ENCODE assay signal across 16 cellular contexts in genomic region chr3:35776346-35776745, GRCh38.
A peak's percentile ranks its signal among the peaks of the same experiment; 100 is the strongest.
DNase-seq lines count a peak whose midpoint lies in the region; ATAC-seq, FAIRE-seq and TF ChIP-seq lines count a peak whose summit lies in the region.
"Had no signal": no experiment of that assay in that cellular context is flagged by ENCODE, and none has a peak within 500 bp of the region (broad histone marks: within the 10 kb centered on the region; RNA-seq: fewer than 3 reads in every experiment).

No MANE protein-coding gene starts in this region.

- H2AK5ac ChIP-seq in H1 (ENCODE audit: low read depth, low read length): no peak overlapping the region

- H3K18ac ChIP-seq in H1 (ENCODE audit: extremely low read depth, low read length): no peak overlapping the region

- H3K36me3 Mint-ChIP-seq in neural progenitor cell: no peaks in the 10 kb centered on the region
- no peaks in the 10 kb centered on the region for H3K36me3 Mint-ChIP-seq in activated CD4-positive, alpha-beta T cell treated with anti-CD3 and anti-CD28 coated beads, Interleukin-2, amount 10 ng/mL, durations not matched to agents 7 days and 5 days (ENCODE audit: low read depth)
- H3K36me3 Mint-ChIP-seq: CD4-positive, alpha-beta memory T cell had no signal

- TF ChIP-seq RAD21 in H1 (IDR thresholded peaks at IDR 0.05 in 1 of 2, conservative IDR thresholded peaks at IDR 0.05 in 1 of 2; ENCODE audit: low read depth in 2 of 2, low read length in 2 of 2): no peak

- H3F3A ChIP-seq in neural progenitor cell (ENCODE audit: low read depth): no peaks in the 10 kb centered on the region

- DNase-seq in bronchial epithelial cell (ENCODE audit: low read depth) (no peak), H1 (ENCODE audit: low read depth in 1 of 2, low spot score in 2 of 2) (no peak), neural progenitor cell (ENCODE audit: low spot score) (no peak), HEK293T (ENCODE audit: extremely low spot score) (no peak)
- no peak for DNase-seq in activated CD4-positive, alpha-beta T cell treated with anti-CD3 and anti-CD28 coated beads, Interleukin-2, amount 10 ng/mL, durations not matched to agents 7 days and 5 days
- DNase-seq: C1 segment of cervical spinal cord; Calu3; CD4-positive, alpha-beta memory T cell; COR-L47; DMS79 treated with DMSO at 0.1 percent for 48 hours; GM23248; H9; HFFc6 had no signal

- H4K91ac ChIP-seq in H1 (replicated peaks; ENCODE audit: insufficient read length, low read length): no peak overlapping the region

- H3K4me1 ChIP-seq in H1 (replicated peaks in 1 of 4; ENCODE audit: control insufficient read depth in 3 of 4, insufficient read depth in 4 of 4, low read length in 3 of 4) (peaks cover 0 to 3% (median 0%) of the 10 kb centered on the region in 4 experiments; a peak in 1 of 7 replicates), neural progenitor cell (peaks cover 5% of the 10 kb centered on the region)

- no peak overlapping the region for H4K8ac ChIP-seq in H1 (ENCODE audit: extremely low read depth, insufficient read depth, low read length)

- H3K4me1 Mint-ChIP-seq in neural progenitor cell: peaks cover 3% of the 10 kb centered on the region
- no peaks in the 10 kb centered on the region for H3K4me1 Mint-ChIP-seq in activated CD4-positive, alpha-beta T cell treated with anti-CD3 and anti-CD28 coated beads, Interleukin-2, amount 10 ng/mL, durations not matched to agents 7 days and 5 days
- H3K4me1 Mint-ChIP-seq: CD4-positive, alpha-beta memory T cell had no signal

- no peak overlapping the region for H3K4me3 ChIP-seq in bronchial epithelial cell (ENCODE audit: low read depth, low read length)
- no peak overlapping the region for H3K4me3 ChIP-seq in H1 (ENCODE audit: extremely low read depth in 1 of 4, insufficient read depth in 2 of 4, low read depth in 3 of 4, low read length in 4 of 4)
- H3K4me3 ChIP-seq in neural progenitor cell: no peak overlapping the region
- H3K4me3 ChIP-seq: GM23248 had no signal

- H3K9me3 ChIP-seq in H1 (ENCODE audit: insufficient read depth in 2 of 2, low read depth in 1 of 2, low read length in 1 of 2): no peaks in the 10 kb centered on the region
- H3K9me3 ChIP-seq in neural progenitor cell (ENCODE audit: low read depth): no peaks in the 10 kb centered on the region

- no peaks in the 10 kb centered on the region for H3K23me2 ChIP-seq in H1 (ENCODE audit: low read depth, low read length)

- TF ChIP-seq EP300 in H1 (IDR thresholded peaks at IDR 0.05; ENCODE audit: borderline replicate concordance in 1 of 2, low read depth in 2 of 2, low read length in 2 of 2): no peak

- POLR2A ChIA-PET in H1 (lab: Charles Lee; ENCODE audit: partially characterized antibody) (no interaction called here), HEK293T (lab: Yijun Ruan, JAX) (no interaction called here)
- POLR2A ChIA-PET in activated CD4-positive, alpha-beta T cell treated with anti-CD3 and anti-CD28 coated beads, Interleukin-2, amount 10 ng/mL, durations not matched to agents 7 days and 5 days (lab: Charles Lee): no interaction called here

- H2BK12ac ChIP-seq in H1 (ENCODE audit: low read depth, low read length): no peak overlapping the region

- 93% methylated on average over 2 of the region's 2 CpGs; no CpG with 5 or more reads in 1 of the 2 experiments for WGBS in H1 (ENCODE audit: extremely low coverage in 1 of 2, insufficient coverage in 1 of 2, insufficient read length in 1 of 2, insufficient replicate concordance in 2 of 2, low coverage in 1 of 2, low lambda C conversion rate in 2 of 2, missing lambda C conversion rate in 1 of 2), 2 experiments

- H3K4me2 ChIP-seq in H1 (ENCODE audit: insufficient read depth in 1 of 2, low read depth in 2 of 2, low read length in 2 of 2): no peak overlapping the region
- no peak overlapping the region for H3K4me2 ChIP-seq in neural progenitor cell

- no peak overlapping the region for H3K23ac ChIP-seq in H1 (ENCODE audit: insufficient read length)

- no peaks in the 10 kb centered on the region for H3K79me1 ChIP-seq in H1 (ENCODE audit: low read depth, low read length)

- CTCF ChIA-PET in H1 (lab: Charles Lee; ENCODE audit: partially characterized antibody) (interaction anchor here (0.6 to 1.6 kb wide), 4 partner anchors 25 to 288 kb away, joined by 3 to 6 read pairs (median 4); no protein-coding TSS in a partner anchor), HEK293T (lab: Yijun Ruan, JAX) (no interaction called here)
- CTCF ChIA-PET in activated CD4-positive, alpha-beta T cell treated with anti-CD3 and anti-CD28 coated beads, Interleukin-2, amount 10 ng/mL, durations not matched to agents 7 days and 5 days (lab: Charles Lee): no interaction called here

- TF ChIP-seq POLR2A in H1 (IDR thresholded peaks at IDR 0.05; ENCODE audit: control extremely low read depth in 1 of 2, low read depth in 2 of 2, low read length in 2 of 2): no peak

- no peaks in the 10 kb centered on the region for H3K27me3 ChIP-seq in bronchial epithelial cell (ENCODE audit: control insufficient read depth, insufficient read depth, low read length)
- no peaks in the 10 kb centered on the region for H3K27me3 ChIP-seq in H1 (replicated peaks in 1 of 4; ENCODE audit: control insufficient read depth in 3 of 4, extremely low read depth in 1 of 4, insufficient read depth in 3 of 4, low read length in 3 of 4)
- H3K27me3 ChIP-seq in neural progenitor cell: no peaks in the 10 kb centered on the region

- H2BK120ac ChIP-seq in H1 (replicated peaks; ENCODE audit: low read depth, low read length): no peak overlapping the region

- H2BK20ac ChIP-seq in H1 (ENCODE audit: low read length): no peak overlapping the region

- H2BK5ac ChIP-seq in H1 (ENCODE audit: low read depth, low read length): no peak overlapping the region

- H3K4ac ChIP-seq in H1 (replicated peaks; ENCODE audit: insufficient read length, low read depth, low read length): no peak overlapping the region

- no peak overlapping the region for H3K56ac ChIP-seq in H1 (replicated peaks; ENCODE audit: insufficient read length, low read depth, low read length)

- peak; percentile 28 for FAIRE-seq in bronchial epithelial cell (lab: Jason Lieb, UNC)
- FAIRE-seq in H1 (lab: Jason Lieb, UNC): no peak
- FAIRE-seq: GM12892 had no signal

- H4K20me1 ChIP-seq in H1 (replicated peaks in 1 of 2; ENCODE audit: control insufficient read depth in 1 of 2, insufficient read depth in 2 of 2, low read length in 2 of 2) (no peaks in the 10 kb centered on the region), neural progenitor cell (ENCODE audit: low read depth) (no peaks in the 10 kb centered on the region)

- H3K9ac ChIP-seq in H1 (replicated peaks in 1 of 4; ENCODE audit: extremely low read depth in 1 of 4, low read depth in 3 of 4, low read length in 3 of 4) (no peak overlapping the region), neural progenitor cell (no peak overlapping the region)
- H3K9ac ChIP-seq: GM23248 had no signal

- TF ChIP-seq CTCF in bronchial epithelial cell (IDR thresholded peaks at IDR 0.05; ENCODE audit: insufficient read depth, low read length, severe bottlenecking) (no peak), H1 (IDR thresholded peaks at IDR 0.05; ENCODE audit: control extremely low read depth in 1 of 3, insufficient read depth in 1 of 3, low read depth in 1 of 3, low read length in 3 of 3) (no peak), neural progenitor cell (IDR thresholded peaks at IDR 0.05) (no peak)

- H3K4me3 Mint-ChIP-seq in neural progenitor cell: no peak overlapping the region
- no peak overlapping the region for H3K4me3 Mint-ChIP-seq in activated CD4-positive, alpha-beta T cell treated with anti-CD3 and anti-CD28 coated beads, Interleukin-2, amount 10 ng/mL, durations not matched to agents 7 days and 5 days
- H3K4me3 Mint-ChIP-seq: CD4-positive, alpha-beta memory T cell; H9; HFFc6 had no signal

- H2AFZ ChIP-seq in H1 (ENCODE audit: low read length) (peak overlapping the region; percentile 76; the same call in 1 of the 2 replicates), neural progenitor cell (replicated peaks) (peak overlapping the region; percentile 36)
- H2AFZ ChIP-seq: GM23248 had no signal

- no peak for ATAC-seq in GM21619 (IDR thresholded peaks at IDR 0.05; ENCODE audit: unreplicated experiment)
- ATAC-seq: HCT116 had no signal

- H2BK15ac ChIP-seq in H1 (ENCODE audit: low read length): no peak overlapping the region

- H3K27me3 Mint-ChIP-seq in neural progenitor cell (ENCODE audit: insufficient read depth, low read depth): no peaks in the 10 kb centered on the region
- H3K27me3 Mint-ChIP-seq in activated CD4-positive, alpha-beta T cell treated with anti-CD3 and anti-CD28 coated beads, Interleukin-2, amount 10 ng/mL, durations not matched to agents 7 days and 5 days: no peaks in the 10 kb centered on the region
- H3K27me3 Mint-ChIP-seq: CD4-positive, alpha-beta memory T cell had no signal

- H3K27ac Mint-ChIP-seq in neural progenitor cell: no peak overlapping the region
- no peak overlapping the region for H3K27ac Mint-ChIP-seq in activated CD4-positive, alpha-beta T cell treated with anti-CD3 and anti-CD28 coated beads, Interleukin-2, amount 10 ng/mL, durations not matched to agents 7 days and 5 days
- H3K27ac Mint-ChIP-seq: CD4-positive, alpha-beta memory T cell; H9; HFFc6 had no signal

- no peaks in the 10 kb centered on the region for H3K79me2 ChIP-seq in H1 (ENCODE audit: control insufficient read depth in 1 of 2, insufficient read depth in 2 of 2, low read length in 2 of 2)
- H3K79me2 ChIP-seq in neural progenitor cell (ENCODE audit: low read depth): no peaks in the 10 kb centered on the region

- H3K9me3 Mint-ChIP-seq in neural progenitor cell: no peaks in the 10 kb centered on the region
- H3K9me3 Mint-ChIP-seq in activated CD4-positive, alpha-beta T cell treated with anti-CD3 and anti-CD28 coated beads, Interleukin-2, amount 10 ng/mL, durations not matched to agents 7 days and 5 days: no peaks in the 10 kb centered on the region
- H3K9me3 Mint-ChIP-seq: H9 had no signal

- no peak overlapping the region for H3K14ac ChIP-seq in H1 (ENCODE audit: insufficient read length)

- no peaks in the 10 kb centered on the region for H3K36me3 ChIP-seq in bronchial epithelial cell (ENCODE audit: control insufficient read depth, insufficient read depth, low read length)
- no peaks in the 10 kb centered on the region for H3K36me3 ChIP-seq in H1 (ENCODE audit: control insufficient read depth in 2 of 4, insufficient read depth in 4 of 4, low read length in 3 of 4)
- no peaks in the 10 kb centered on the region for H3K36me3 ChIP-seq in neural progenitor cell

- no peak overlapping the region for H3K27ac ChIP-seq in H1 (ENCODE audit: low read depth, low read length)
- H3K27ac ChIP-seq in neural progenitor cell: no peak overlapping the region
- H3K27ac ChIP-seq: GM23248 had no signal

- no peak overlapping the region for H4K5ac ChIP-seq in H1 (ENCODE audit: insufficient read length, low read depth, low read length)

TF ChIP-seq in H1, 55 proteins besides CTCF, POLR2A, EP300 and RAD21 (continues in another document):
- no peak for TF ChIP-seq CHD2 (IDR thresholded peaks at IDR 0.05; ENCODE audit: low read length)
- TF ChIP-seq KDM1A (IDR thresholded peaks at IDR 0.05; ENCODE audit: borderline replicate concordance, low read length): no peak
- TF ChIP-seq JUN (IDR thresholded peaks at IDR 0.05; ENCODE audit: low read depth, low read length): no peak

TF ChIP-seq in HEK293T, 16 proteins besides CTCF, POLR2A, EP300 and RAD21 (continues in another document):
- no peak for TF ChIP-seq SUZ12 (IDR thresholded peaks at IDR 0.05)
- TF ChIP-seq L3MBTL2 (conservative IDR thresholded peaks at IDR 0.05): no peak
- TF ChIP-seq HDGF (IDR thresholded peaks at IDR 0.05; ENCODE audit: borderline replicate concordance): no peak
